ENCODE assay signal across 8 cellular contexts in genomic region chr14:85535916-85536834, GRCh38. TPM values are rescaled to one million over a fixed set of nuclear protein-coding genes. Genes with fewer than 3 reads are reported as not detected.
A peak's percentile ranks its signal among the peaks of the same experiment; 100 is the strongest.
DNase-seq lines count a peak whose midpoint lies in the region; ATAC-seq and TF ChIP-seq lines count a peak whose summit lies in the region.

No MANE protein-coding gene starts in this region.

- H3K4me1 Mint-ChIP-seq in Calu3 (ENCODE audit: low read depth, unreplicated experiment): no peaks in the 10 kb centered on the region

- no peak overlapping the region for H3K27ac Mint-ChIP-seq in Calu3 (ENCODE audit: unreplicated experiment)

- peak; percentile 22 for TF ChIP-seq CTCF in cardiac fibroblast (IDR thresholded peaks at IDR 0.05; ENCODE audit: low read depth, low read length)
- no peak for TF ChIP-seq CTCF in Calu3 (IDR thresholded peaks at IDR 0.05; ENCODE audit: unreplicated experiment)

- peaks cover 4% of the 10 kb centered on the region for H3K9me3 Mint-ChIP-seq in Calu3 (ENCODE audit: low read depth, unreplicated experiment)

- H3K4me3 ChIP-seq in MG63 (peak overlapping the region; percentile 19), cardiac fibroblast (replicated peaks in 1 of 2; ENCODE audit: low read depth in 2 of 2, low read length in 2 of 2) (peak overlapping the region; percentile 6 to 21)

- intact Hi-C loops in Calu3 (cut with micrococcal nuclease; ENCODE audit: unreplicated experiment): no loop called here

- BruUV-seq in Calu3 (replicated peaks; lab: Mats Ljungman, UMichigan): no TSS peak

- H3K9me3 ChIP-seq in MG63: no peaks in the 10 kb centered on the region

- no peaks in the 10 kb centered on the region for H3K36me3 Mint-ChIP-seq in Calu3 (ENCODE audit: insufficient read depth, unreplicated experiment)

- ATAC-seq in GM18498 (IDR thresholded peaks at IDR 0.05; ENCODE audit: unreplicated experiment): no peak

- H3K36me3 ChIP-seq in MG63: no peaks in the 10 kb centered on the region

- CTCF ChIA-PET in Calu3 (lab: Charles Lee): interaction anchor here (0.7 kb wide), 1 partner anchor 1138 kb away, joined by 3 read pairs; no protein-coding TSS in a partner anchor

- no peak overlapping the region for H3K4me3 Mint-ChIP-seq in Calu3 (ENCODE audit: low read depth, unreplicated experiment)

- peaks cover 3% of the 10 kb centered on the region; the same call in 1 of the 2 replicates for H3K27me3 ChIP-seq in MG63

- DNase-seq in AG08396 (ENCODE audit: low spot score) (peak; percentile 61), MG63 (peak; percentile 10), cardiac fibroblast (ENCODE audit: low read depth in 2 of 2) (peak; percentile 69 to 76), lung microvascular endothelial cell (ENCODE audit: low read depth in 2 of 2) (peak; percentile 73 to 84), NCI-H2227 (lab: John Stamatoyannopoulos, UW; ENCODE audit: unreplicated experiment) (no peak), Calu3 (no peak), NCI-H446 treated with DMSO at 0.1 percent for 48 hours (lab: John Stamatoyannopoulos, UW) (no peak)

- H3K27me3 Mint-ChIP-seq in Calu3 (ENCODE audit: unreplicated experiment): no peaks in the 10 kb centered on the region

RNA-seq across cellular contexts. Expression of gene FLRT2, which starts 6.2 kb away (rescaled TPM):
- 0.22 and 2.5 TPM in 2 replicates for total RNA-seq in MG63 (2014; rRNA removed; shearing (Covaris generic); ENCODE audit: low replicate concordance)
- total RNA-seq in lung microvascular endothelial cell (86.5 and 139 TPM in 2 replicates), Calu3 (2022) (not detected in 2 replicates)

Comparison
In these comparisons a context has a peak if more than half of its experiments do, and no peak if none do; other contexts are left out.
1. DNase-seq: peak in AG08396 (single experiment), MG63 (single experiment), cardiac fibroblast (2 of 2) and lung microvascular endothelial cell (2 of 2); none in NCI-H2227 (single experiment), Calu3 (single experiment) and NCI-H446 treated with DMSO at 0.1 percent for 48 hours (single experiment).
2. RNA of gene FLRT2, which starts 6.2 kb away (total RNA-seq): 86.5 to 139 TPM in lung microvascular endothelial cell; 0.22 to 2.5 TPM in MG63 and not detected in Calu3; every median in the first group is over 10 times any median in the second.